22 cellular contexts compared by ENCODE assay signal in the genomic region with DNA sequence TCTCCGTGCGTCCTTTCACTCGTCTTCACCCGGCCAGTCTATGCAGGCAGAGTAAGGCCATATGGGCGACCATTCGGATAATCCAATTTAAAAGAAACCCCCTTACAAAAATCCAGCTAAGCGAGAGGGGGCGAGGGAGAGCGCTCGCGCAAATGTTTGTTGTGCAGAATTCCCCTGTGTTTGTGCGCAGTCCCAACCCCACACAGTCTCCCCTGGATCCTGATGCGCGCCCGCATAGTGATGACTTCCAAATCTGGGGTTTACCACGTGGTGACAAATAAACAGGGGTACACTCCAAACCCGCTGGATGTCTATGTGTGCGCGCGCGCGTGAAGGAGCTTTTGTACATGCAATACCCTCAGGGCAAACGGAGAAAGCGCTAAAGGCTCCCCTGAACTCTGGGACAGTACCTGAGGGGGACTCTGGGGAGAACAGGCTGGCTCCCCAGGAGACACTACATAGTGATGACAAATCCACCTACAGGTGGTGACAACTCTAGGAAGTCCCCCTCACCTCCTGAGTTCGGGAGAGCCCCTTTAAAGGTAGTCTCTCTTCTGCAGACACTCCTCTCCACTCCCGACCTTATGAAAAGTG. TPM values are rescaled to one million over a fixed set of nuclear protein-coding genes. Genes with fewer than 3 reads are reported as not detected.
DNase-seq lines count a peak whose midpoint lies in the region; ATAC-seq and TF ChIP-seq lines count a peak whose summit lies in the region.
"Had no signal": no experiment of that assay in that cellular context is flagged by ENCODE, and none has a peak within 500 bp of the region (broad histone marks: within the 10 kb centered on the region; RNA-seq: fewer than 3 reads in every experiment).

No MANE protein-coding gene starts in this region.

- DNase-seq in SK-N-SH = peak; percentile 28
- peak; percentile 13 for DNase-seq in GM13977 (ENCODE audit: low spot score)
- DNase-seq in activated naive CD8-positive, alpha-beta T cell treated with anti-CD3 and anti-CD28 coated beads, Interleukin-2, amount 50 U/mL, for 24 hours = no peak
- DNase-seq in left kidney (ENCODE audit: low read depth, low spot score) = peak; percentile 12
- DNase-seq in naive thymus-derived CD8-positive, alpha-beta T cell = no peak
- no peak for DNase-seq in BE2C
- DNase-seq: activated gamma-delta T cell, left colon, NCI-H187, NCI-H446 treated with DMSO at 0.1 percent for 48 hours, T-helper 17 cell, transverse colon had no signal

- H3K4me1 Mint-ChIP-seq in activated naive CD8-positive, alpha-beta T cell treated with anti-CD3 and anti-CD28 coated beads, Interleukin-2, amount 50 U/mL, for 24 hours = peaks cover 7% of the 10 kb centered on the region
- H3K4me1 Mint-ChIP-seq in naive thymus-derived CD8-positive, alpha-beta T cell = peaks cover 6 to 24% (median 10%) of the 10 kb centered on the region in 4 donors

- no peak overlapping the region for H3K9ac ChIP-seq in SK-N-SH
- H3K9ac ChIP-seq: parathyroid adenoma had no signal

- ATAC-seq in SK-N-SH treated with all-trans-retinoic acid at 6 μM for 48 hours (no peak), HG03520 (IDR thresholded peaks at IDR 0.05; ENCODE audit: unreplicated experiment) (no peak)
- peak; percentile 55 for ATAC-seq in activated naive CD8-positive, alpha-beta T cell treated with anti-CD3 and anti-CD28 coated beads, Interleukin-2, amount 50 U/mL, for 24 hours
- ATAC-seq in naive thymus-derived CD8-positive, alpha-beta T cell = no peak
- ATAC-seq: left colon, Right ventricle myocardium inferior, T-helper 17 cell had no signal

- POLR2A ChIA-PET in SK-N-SH (lab: Yijun Ruan, JAX) = no interaction called here
- POLR2A ChIA-PET in naive thymus-derived CD8-positive, alpha-beta T cell (lab: Charles Lee) = no interaction called here

- peak overlapping the region; percentile 67 for H3K27ac Mint-ChIP-seq in activated naive CD8-positive, alpha-beta T cell treated with anti-CD3 and anti-CD28 coated beads, Interleukin-2, amount 50 U/mL, for 24 hours
- H3K27ac Mint-ChIP-seq in naive thymus-derived CD8-positive, alpha-beta T cell = no peak overlapping the region
- H3K27ac Mint-ChIP-seq: T-helper 17 cell had no signal

- no peak overlapping the region for H3K4me2 ChIP-seq in SK-N-SH
- H3K4me2 ChIP-seq: smooth muscle cell had no signal

- TF ChIP-seq CTCF in SK-N-SH (IDR thresholded peaks at IDR 0.05) = no peak
- no peak for TF ChIP-seq CTCF in GM13977 (IDR thresholded peaks at IDR 0.05; ENCODE audit: extremely low read depth, insufficient read depth, missing control alignments)
- no peak for TF ChIP-seq CTCF in BE2C (IDR thresholded peaks at IDR 0.05; ENCODE audit: low read depth, low read length)

- H3K9me3 Mint-ChIP-seq in activated naive CD8-positive, alpha-beta T cell treated with anti-CD3 and anti-CD28 coated beads, Interleukin-2, amount 50 U/mL, for 24 hours = peaks cover 4% of the 10 kb centered on the region
- peaks cover 0 to 20% (median 10%) of the 10 kb centered on the region in 9 donors for H3K9me3 Mint-ChIP-seq in naive thymus-derived CD8-positive, alpha-beta T cell

- no peaks in the 10 kb centered on the region for H3F3A ChIP-seq in SK-N-SH (replicated peaks; ENCODE audit: insufficient read depth)

- no peak overlapping the region for H3K27ac ChIP-seq in SK-N-SH (ENCODE audit: low read depth in 2 of 2, low read length in 1 of 2)
- H3K27ac ChIP-seq: 22Rv1, coronary artery, esophagus muscularis mucosa, parathyroid adenoma, transverse colon had no signal

- H3K9me3 ChIP-seq in SK-N-SH (no peaks in the 10 kb centered on the region), BE2C (no peaks in the 10 kb centered on the region)
- H3K9me3 ChIP-seq: esophagus muscularis mucosa, transverse colon had no signal

- no peak overlapping the region for H2AFZ ChIP-seq in SK-N-SH (ENCODE audit: low read depth)
- H2AFZ ChIP-seq: parathyroid adenoma had no signal

- H3K27me3 ChIP-seq in SK-N-SH (ENCODE audit: insufficient read depth) = peaks cover 82% of the 10 kb centered on the region
- H3K27me3 ChIP-seq in BE2C = peaks cover 91% of the 10 kb centered on the region

- TF ChIP-seq RAD21 in SK-N-SH (IDR thresholded peaks at IDR 0.05; ENCODE audit: low read length) = no peak

- no peak overlapping the region for H3K4me3 Mint-ChIP-seq in activated naive CD8-positive, alpha-beta T cell treated with anti-CD3 and anti-CD28 coated beads, Interleukin-2, amount 50 U/mL, for 24 hours
- H3K4me3 Mint-ChIP-seq in naive thymus-derived CD8-positive, alpha-beta T cell = peak overlapping the region in 1 of 10 donors; percentile 61
- H3K4me3 Mint-ChIP-seq: T-helper 17 cell had no signal

- H3K4me3 ChIP-seq in SK-N-SH (ENCODE audit: low read depth in 2 of 2, low read length in 1 of 2) (no peak overlapping the region), BE2C (ENCODE audit: low read depth, low read length) (no peak overlapping the region)
- H3K4me3 ChIP-seq: coronary artery, esophagus muscularis mucosa, smooth muscle cell, transverse colon had no signal

- H3K27me3 Mint-ChIP-seq in activated naive CD8-positive, alpha-beta T cell treated with anti-CD3 and anti-CD28 coated beads, Interleukin-2, amount 50 U/mL, for 24 hours = peaks cover 96% of the 10 kb centered on the region
- H3K27me3 Mint-ChIP-seq in naive thymus-derived CD8-positive, alpha-beta T cell = peaks cover 57 to 100% (median 81%) of the 10 kb centered on the region in 5 donors

- H4K20me1 ChIP-seq in SK-N-SH (ENCODE audit: insufficient read depth) = no peaks in the 10 kb centered on the region

- H3K79me2 ChIP-seq in SK-N-SH (ENCODE audit: insufficient read depth) = no peaks in the 10 kb centered on the region
- H3K79me2 ChIP-seq: parathyroid adenoma had no signal

- H3K36me3 ChIP-seq in SK-N-SH (replicated peaks in 1 of 2; ENCODE audit: control insufficient read depth in 1 of 2, insufficient read depth in 2 of 2, low read length in 1 of 2) (no peaks in the 10 kb centered on the region), BE2C (no peaks in the 10 kb centered on the region)
- H3K36me3 ChIP-seq: esophagus muscularis mucosa, transverse colon had no signal

- H3K9me2 ChIP-seq in SK-N-SH = no peaks in the 10 kb centered on the region

- H3K36me3 Mint-ChIP-seq in activated naive CD8-positive, alpha-beta T cell treated with anti-CD3 and anti-CD28 coated beads, Interleukin-2, amount 50 U/mL, for 24 hours (ENCODE audit: low read depth) = peaks cover 2% of the 10 kb centered on the region
- H3K36me3 Mint-ChIP-seq in naive thymus-derived CD8-positive, alpha-beta T cell = peaks cover 4 to 10% (median 9%) of the 10 kb centered on the region in 3 donors

- in situ Hi-C loops in GM13977 (cut with MboI; ENCODE audit: low pct_unique_long_range_greater_than_20kb, low sequenced_read_pairs, unreplicated experiment) = no loop called here

- CTCF ChIA-PET in SK-N-SH (lab: Yijun Ruan, JAX) = interaction anchor here (0.7 to 1.3 kb wide), 2 partner anchors 21 to 29 kb away, joined by 3 to 5 read pairs; no protein-coding TSS in a partner anchor

- H3K4me1 ChIP-seq in SK-N-SH (ENCODE audit: control insufficient read depth in 1 of 2, insufficient read depth in 2 of 2, low read depth in 1 of 2, low read length in 1 of 2) (peaks cover 0 to 3% of the 10 kb centered on the region in 2 experiments; a peak in 1 of 4 replicates), BE2C (no peaks in the 10 kb centered on the region)
- H3K4me1 ChIP-seq: parathyroid adenoma had no signal

- no peak for TF ChIP-seq EP300 in SK-N-SH (IDR thresholded peaks at IDR 0.05; ENCODE audit: borderline replicate concordance in 1 of 2, low read depth in 1 of 2, low read length in 1 of 2)

- 20% methylated on average over 24 of the region's 26 CpGs for whole genome bisulfite sequencing in SK-N-SH (ENCODE audit: low lambda C conversion rate)

TF ChIP-seq in SK-N-SH, 30 proteins besides CTCF, POLR2A, EP300 and RAD21:
- no peak for TF ChIP-seq TEAD4 (IDR thresholded peaks at IDR 0.05; ENCODE audit: borderline replicate concordance, insufficient read depth)
- TF ChIP-seq TCF12 (IDR thresholded peaks at IDR 0.05) = no peak

TF ChIP-seq in SK-N-SH treated with all-trans-retinoic acid at 6 μM for 48 hours, 23 proteins besides CTCF, POLR2A, EP300 and RAD21:
- no peak for TF ChIP-seq ZFP30 (CRISPR knock-in tag; IDR thresholded peaks at IDR 0.05)

RNA-seq across cellular contexts. Expression of a gene that starts 8.5 kb away (rescaled TPM):
- polyA plus RNA-seq in SK-N-SH (2012; rRNA removed) = not detected in 2 replicates
- polyA plus RNA-seq in SK-N-SH (2012; cell fraction: cytosol; rRNA removed) = not detected in 2 replicates
- not detected in 2 replicates for polyA plus RNA-seq in SK-N-SH (2012; cell fraction: nucleus; rRNA removed)
- total RNA-seq in naive thymus-derived CD8-positive, alpha-beta T cell = not detected
- not detected for polyA plus RNA-seq in naive thymus-derived CD8-positive, alpha-beta T cell
- polyA plus RNA-seq in BE2C (2012; ENCODE audit: insufficient read depth, insufficient read length, low read depth) = not detected
- total RNA-seq: esophagus muscularis mucosa, H4, left colon, Right ventricle myocardium inferior, smooth muscle cell, T-helper 17 cell, transverse colon had no signal
- polyA plus RNA-seq: BJ, smooth muscle cell had no signal

Comparison
In these comparisons a context has a peak if more than half of its experiments do, and no peak if none do; other contexts are left out.
1. DNase-seq: peak in SK-N-SH (single experiment), GM13977 (single experiment) and left kidney (single experiment); none in activated naive CD8-positive, alpha-beta T cell treated with anti-CD3 and anti-CD28 coated beads, Interleukin-2, amount 50 U/mL, for 24 hours (single experiment), naive thymus-derived CD8-positive, alpha-beta T cell (0 of 10) and BE2C (single experiment).